3 cellular contexts compared by ENCODE assay signal in the genomic region with DNA sequence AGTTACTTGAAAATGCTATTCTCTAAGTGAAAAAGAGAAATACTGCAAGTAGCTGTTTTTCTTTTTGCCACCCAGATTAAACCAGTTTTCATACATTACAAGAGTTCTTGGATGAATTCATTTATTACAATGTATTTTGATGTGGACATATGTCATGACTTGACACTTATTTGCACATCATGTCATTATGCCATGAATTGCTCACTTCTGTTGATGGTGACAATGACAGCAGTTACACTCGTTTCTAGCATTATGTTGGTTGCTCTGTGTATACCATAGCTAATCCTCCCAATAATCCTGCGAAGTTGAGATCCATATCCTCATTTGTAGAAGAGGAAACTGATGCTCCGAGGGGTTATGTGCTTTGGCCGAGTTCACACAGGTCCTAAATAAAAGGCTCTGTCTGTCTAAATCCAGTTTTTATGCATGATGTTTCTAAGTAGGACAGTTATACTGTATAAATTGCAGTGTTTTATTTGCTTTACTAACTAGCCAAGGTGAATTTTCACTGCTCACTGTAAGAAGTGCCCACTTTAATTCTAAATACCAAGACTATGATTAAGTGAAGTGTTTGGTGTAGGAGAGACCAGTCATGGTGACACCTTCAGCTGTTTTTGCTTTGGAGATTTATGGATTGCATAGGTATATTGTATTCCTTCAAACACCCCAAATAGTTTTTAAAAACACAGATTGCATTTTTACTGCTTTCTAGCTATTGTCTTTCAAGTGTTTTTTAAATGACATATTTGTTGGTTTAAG.
TF ChIP-seq lines count a peak whose summit lies in the region.

No MANE protein-coding gene starts in this region.

TF ChIP-seq in HEK293, 187 proteins besides CTCF, POLR2A, EP300 and RAD21:
- TF ChIP-seq SP7 (tag by site-specific recombination; IDR thresholded peaks at IDR 0.05) (0 out of 2 replicates have a peak, but pooled peaks have one; percentile 35), ZNF155 (tag by site-specific recombination; IDR thresholded peaks at IDR 0.05) (no peak), ZXDB (tag by site-specific recombination; IDR thresholded peaks at IDR 0.05) (no peak)
- TF ChIP-seq, protein P1, sequence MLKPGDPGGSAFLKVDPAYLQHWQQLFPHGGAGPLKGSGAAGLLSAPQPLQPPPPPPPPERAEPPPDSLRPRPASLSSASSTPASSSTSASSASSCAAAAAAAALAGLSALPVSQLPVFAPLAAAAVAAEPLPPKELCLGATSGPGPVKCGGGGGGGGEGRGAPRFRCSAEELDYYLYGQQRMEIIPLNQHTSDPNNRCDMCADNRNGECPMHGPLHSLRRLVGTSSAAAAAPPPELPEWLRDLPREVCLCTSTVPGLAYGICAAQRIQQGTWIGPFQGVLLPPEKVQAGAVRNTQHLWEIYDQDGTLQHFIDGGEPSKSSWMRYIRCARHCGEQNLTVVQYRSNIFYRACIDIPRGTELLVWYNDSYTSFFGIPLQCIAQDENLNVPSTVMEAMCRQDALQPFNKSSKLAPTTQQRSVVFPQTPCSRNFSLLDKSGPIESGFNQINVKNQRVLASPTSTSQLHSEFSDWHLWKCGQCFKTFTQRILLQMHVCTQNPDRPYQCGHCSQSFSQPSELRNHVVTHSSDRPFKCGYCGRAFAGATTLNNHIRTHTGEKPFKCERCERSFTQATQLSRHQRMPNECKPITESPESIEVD (tag by site-specific recombination; IDR thresholded peaks at IDR 0.05), result peak; percentile 39

TF ChIP-seq in neural cell, 6 proteins besides CTCF, POLR2A, EP300 and RAD21:
- TF ChIP-seq TAF1 (IDR thresholded peaks at IDR 0.05; ENCODE audit: low read depth) (no peak), EZH2 (IDR thresholded peaks at IDR 0.05; ENCODE audit: borderline replicate concordance, insufficient read depth, low read length, poor library complexity, severe bottlenecking) (no peak), MXI1 (conservative IDR thresholded peaks at IDR 0.05; ENCODE audit: poor library complexity, severe bottlenecking) (no peak), SMC3 (conservative IDR thresholded peaks at IDR 0.05; ENCODE audit: poor library complexity) (no peak), POLR2AphosphoS5 (IDR thresholded peaks at IDR 0.05) (peak; percentile 82)
- TF ChIP-seq, protein P2, sequence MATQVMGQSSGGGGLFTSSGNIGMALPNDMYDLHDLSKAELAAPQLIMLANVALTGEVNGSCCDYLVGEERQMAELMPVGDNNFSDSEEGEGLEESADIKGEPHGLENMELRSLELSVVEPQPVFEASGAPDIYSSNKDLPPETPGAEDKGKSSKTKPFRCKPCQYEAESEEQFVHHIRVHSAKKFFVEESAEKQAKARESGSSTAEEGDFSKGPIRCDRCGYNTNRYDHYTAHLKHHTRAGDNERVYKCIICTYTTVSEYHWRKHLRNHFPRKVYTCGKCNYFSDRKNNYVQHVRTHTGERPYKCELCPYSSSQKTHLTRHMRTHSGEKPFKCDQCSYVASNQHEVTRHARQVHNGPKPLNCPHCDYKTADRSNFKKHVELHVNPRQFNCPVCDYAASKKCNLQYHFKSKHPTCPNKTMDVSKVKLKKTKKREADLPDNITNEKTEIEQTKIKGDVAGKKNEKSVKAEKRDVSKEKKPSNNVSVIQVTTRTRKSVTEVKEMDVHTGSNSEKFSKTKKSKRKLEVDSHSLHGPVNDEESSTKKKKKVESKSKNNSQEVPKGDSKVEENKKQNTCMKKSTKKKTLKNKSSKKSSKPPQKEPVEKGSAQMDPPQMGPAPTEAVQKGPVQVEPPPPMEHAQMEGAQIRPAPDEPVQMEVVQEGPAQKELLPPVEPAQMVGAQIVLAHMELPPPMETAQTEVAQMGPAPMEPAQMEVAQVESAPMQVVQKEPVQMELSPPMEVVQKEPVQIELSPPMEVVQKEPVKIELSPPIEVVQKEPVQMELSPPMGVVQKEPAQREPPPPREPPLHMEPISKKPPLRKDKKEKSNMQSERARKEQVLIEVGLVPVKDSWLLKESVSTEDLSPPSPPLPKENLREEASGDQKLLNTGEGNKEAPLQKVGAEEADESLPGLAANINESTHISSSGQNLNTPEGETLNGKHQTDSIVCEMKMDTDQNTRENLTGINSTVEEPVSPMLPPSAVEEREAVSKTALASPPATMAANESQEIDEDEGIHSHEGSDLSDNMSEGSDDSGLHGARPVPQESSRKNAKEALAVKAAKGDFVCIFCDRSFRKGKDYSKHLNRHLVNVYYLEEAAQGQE (IDR thresholded peaks at IDR 0.05; ENCODE audit: borderline replicate concordance), result no peak

TF ChIP-seq in GM23338, 12 proteins besides CTCF, POLR2A, EP300 and RAD21:
- TF ChIP-seq NANOG (IDR thresholded peaks at IDR 0.05; ENCODE audit: borderline replicate concordance) (no peak), ZNF331 (CRISPR knock-in tag; IDR thresholded peaks at IDR 0.05; ENCODE audit: low read depth) (no peak), ETS1 (IDR thresholded peaks at IDR 0.05) (no peak), STAT1 (IDR thresholded peaks at IDR 0.05; ENCODE audit: unreplicated experiment) (no peak), EZH2phosphoT487 (IDR thresholded peaks at IDR 0.05; ENCODE audit: unreplicated experiment) (no peak), JUNB (IDR thresholded peaks at IDR 0.05; ENCODE audit: unreplicated experiment) (no peak), POLR2AphosphoS5 (IDR thresholded peaks at IDR 0.05; ENCODE audit: low read depth) (no peak), CREB1 (CRISPR knock-in tag; IDR thresholded peaks at IDR 0.05; ENCODE audit: low read depth) (no peak), EZH2 (IDR thresholded peaks at IDR 0.05; ENCODE audit: low read depth, unreplicated experiment) (no peak), ZNF114 (CRISPR knock-in tag; IDR thresholded peaks at IDR 0.05) (no peak)
- TF ChIP-seq, protein P2 (IDR thresholded peaks at IDR 0.05; ENCODE audit: unreplicated experiment), result no peak
- TF ChIP-seq, protein P3, sequence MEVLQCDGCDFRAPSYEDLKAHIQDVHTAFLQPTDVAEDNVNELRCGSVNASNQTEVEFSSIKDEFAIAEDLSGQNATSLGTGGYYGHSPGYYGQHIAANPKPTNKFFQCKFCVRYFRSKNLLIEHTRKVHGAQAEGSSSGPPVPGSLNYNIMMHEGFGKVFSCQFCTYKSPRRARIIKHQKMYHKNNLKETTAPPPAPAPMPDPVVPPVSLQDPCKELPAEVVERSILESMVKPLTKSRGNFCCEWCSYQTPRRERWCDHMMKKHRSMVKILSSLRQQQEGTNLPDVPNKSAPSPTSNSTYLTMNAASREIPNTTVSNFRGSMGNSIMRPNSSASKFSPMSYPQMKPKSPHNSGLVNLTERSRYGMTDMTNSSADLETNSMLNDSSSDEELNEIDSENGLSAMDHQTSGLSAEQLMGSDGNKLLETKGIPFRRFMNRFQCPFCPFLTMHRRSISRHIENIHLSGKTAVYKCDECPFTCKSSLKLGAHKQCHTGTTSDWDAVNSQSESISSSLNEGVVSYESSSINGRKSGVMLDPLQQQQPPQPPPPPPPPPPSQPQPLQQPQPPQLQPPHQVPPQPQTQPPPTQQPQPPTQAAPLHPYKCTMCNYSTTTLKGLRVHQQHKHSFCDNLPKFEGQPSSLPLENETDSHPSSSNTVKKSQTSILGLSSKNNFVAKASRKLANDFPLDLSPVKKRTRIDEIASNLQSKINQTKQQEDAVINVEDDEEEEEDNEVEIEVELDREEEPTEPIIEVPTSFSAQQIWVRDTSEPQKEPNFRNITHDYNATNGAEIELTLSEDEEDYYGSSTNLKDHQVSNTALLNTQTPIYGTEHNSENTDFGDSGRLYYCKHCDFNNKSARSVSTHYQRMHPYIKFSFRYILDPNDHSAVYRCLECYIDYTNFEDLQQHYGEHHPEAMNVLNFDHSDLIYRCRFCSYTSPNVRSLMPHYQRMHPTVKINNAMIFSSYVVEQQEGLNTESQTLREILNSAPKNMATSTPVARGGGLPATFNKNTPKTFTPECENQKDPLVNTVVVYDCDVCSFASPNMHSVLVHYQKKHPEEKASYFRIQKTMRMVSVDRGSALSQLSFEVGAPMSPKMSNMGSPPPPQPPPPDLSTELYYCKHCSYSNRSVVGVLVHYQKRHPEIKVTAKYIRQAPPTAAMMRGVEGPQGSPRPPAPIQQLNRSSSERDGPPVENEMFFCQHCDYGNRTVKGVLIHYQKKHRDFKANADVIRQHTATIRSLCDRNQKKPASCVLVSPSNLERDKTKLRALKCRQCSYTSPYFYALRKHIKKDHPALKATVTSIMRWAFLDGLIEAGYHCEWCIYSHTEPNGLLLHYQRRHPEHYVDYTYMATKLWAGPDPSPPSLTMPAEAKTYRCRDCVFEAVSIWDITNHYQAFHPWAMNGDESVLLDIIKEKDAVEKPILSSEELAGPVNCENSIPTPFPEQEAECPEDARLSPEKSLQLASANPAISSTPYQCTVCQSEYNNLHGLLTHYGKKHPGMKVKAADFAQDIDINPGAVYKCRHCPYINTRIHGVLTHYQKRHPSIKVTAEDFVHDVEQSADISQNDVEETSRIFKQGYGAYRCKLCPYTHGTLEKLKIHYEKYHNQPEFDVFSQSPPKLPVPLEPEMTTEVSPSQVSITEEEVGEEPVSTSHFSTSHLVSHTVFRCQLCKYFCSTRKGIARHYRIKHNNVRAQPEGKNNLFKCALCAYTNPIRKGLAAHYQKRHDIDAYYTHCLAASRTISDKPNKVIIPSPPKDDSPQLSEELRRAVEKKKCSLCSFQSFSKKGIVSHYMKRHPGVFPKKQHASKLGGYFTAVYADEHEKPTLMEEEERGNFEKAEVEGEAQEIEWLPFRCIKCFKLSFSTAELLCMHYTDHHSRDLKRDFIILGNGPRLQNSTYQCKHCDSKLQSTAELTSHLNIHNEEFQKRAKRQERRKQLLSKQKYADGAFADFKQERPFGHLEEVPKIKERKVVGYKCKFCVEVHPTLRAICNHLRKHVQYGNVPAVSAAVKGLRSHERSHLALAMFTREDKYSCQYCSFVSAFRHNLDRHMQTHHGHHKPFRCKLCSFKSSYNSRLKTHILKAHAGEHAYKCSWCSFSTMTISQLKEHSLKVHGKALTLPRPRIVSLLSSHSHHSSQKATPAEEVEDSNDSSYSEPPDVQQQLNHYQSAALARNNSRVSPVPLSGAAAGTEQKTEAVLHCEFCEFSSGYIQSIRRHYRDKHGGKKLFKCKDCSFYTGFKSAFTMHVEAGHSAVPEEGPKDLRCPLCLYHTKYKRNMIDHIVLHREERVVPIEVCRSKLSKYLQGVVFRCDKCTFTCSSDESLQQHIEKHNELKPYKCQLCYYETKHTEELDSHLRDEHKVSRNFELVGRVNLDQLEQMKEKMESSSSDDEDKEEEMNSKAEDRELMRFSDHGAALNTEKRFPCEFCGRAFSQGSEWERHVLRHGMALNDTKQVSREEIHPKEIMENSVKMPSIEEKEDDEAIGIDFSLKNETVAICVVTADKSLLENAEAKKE (CRISPR knock-in tag; IDR thresholded peaks at IDR 0.05), result no peak
